Comparison of ENCODE assay signal across 9 cellular contexts in genomic region chr14:69574266-69574953, GRCh38. TPM values are rescaled to one million over a fixed set of nuclear protein-coding genes. Genes with fewer than 3 reads are reported as not detected.
DNase-seq lines count a peak whose midpoint lies in the region; ATAC-seq and TF ChIP-seq lines count a peak whose summit lies in the region.
"Had no signal": no experiment of that assay in that cellular context is flagged by ENCODE, and none has a peak within 500 bp of the region (broad histone marks: within the 10 kb centered on the region; RNA-seq: fewer than 3 reads in every experiment).

CCDC177 (minus strand) TSS chr14:69574871; CDS start chr14:69573622, 1,249 bp downstream.

- H3K4me3 ChIP-seq in IMR-90 (ENCODE audit: insufficient read depth, low read depth, low read length) = no peak within 1 kb of the TSS; the same call in 1 of the 2 replicates

- peaks cover 70% of the 10 kb centered on the region for H3K27me3 ChIP-seq in IMR-90 (ENCODE audit: control insufficient read depth, insufficient read depth, low read length)

- no peaks in the 10 kb centered on the region for H3K79me1 ChIP-seq in IMR-90 (ENCODE audit: low read depth in 1 of 2, low read length in 2 of 2)

- H2BK5ac ChIP-seq in IMR-90 (ENCODE audit: low read depth, low read length, poor library complexity, severe bottlenecking) = no peak within 1 kb of the TSS

- peak; percentile 80 for TF ChIP-seq CTCF in IMR-90 (conservative IDR thresholded peaks at IDR 0.05; ENCODE audit: low read depth, low read length)

- no peaks in the 10 kb centered on the region for H4K20me1 ChIP-seq in IMR-90 (ENCODE audit: insufficient read depth, low read length)

- in situ Hi-C loops in IMR-90 (cut with MboI; ENCODE audit: low sequenced_read_pairs) = no loop called here

- dilution Hi-C loops in IMR-90 (cut with HindIII; ENCODE audit: low sequenced_read_pairs, unreplicated experiment) = no loop called here

- peak; percentile 69 for TF ChIP-seq RAD21 in IMR-90 (IDR thresholded peaks at IDR 0.05; ENCODE audit: low read length)

- H2AK5ac ChIP-seq in IMR-90 (ENCODE audit: low read depth, low read length) = no peak within 1 kb of the TSS

- peaks cover 1% of the 10 kb centered on the region; the same call in 1 of the 2 replicates for H3K9me3 ChIP-seq in IMR-90 (ENCODE audit: control insufficient read depth, insufficient read depth, low read length)

- no TSS peak for BruUV-seq in IMR-90 (replicated peaks; lab: Mats Ljungman, UMichigan)

- no peaks in the 10 kb centered on the region for H3K9me1 ChIP-seq in IMR-90 (ENCODE audit: insufficient read depth, low read length)

- no peaks in the 10 kb centered on the region for H3K36me3 ChIP-seq in IMR-90 (ENCODE audit: control insufficient read depth, insufficient read depth, low read length)

- no peak within 1 kb of the TSS for H3K9ac ChIP-seq in IMR-90 (ENCODE audit: low read depth, low read length)

- no peak within 1 kb of the TSS for H4K8ac ChIP-seq in IMR-90 (ENCODE audit: low read depth in 2 of 2, low read length in 2 of 2)

- no peak within 1 kb of the TSS for H3K18ac ChIP-seq in IMR-90 (ENCODE audit: low read depth, low read length)

- H3K4me1 ChIP-seq in IMR-90 (ENCODE audit: control insufficient read depth, insufficient read depth, low read length) = peaks cover 3% of the 10 kb centered on the region; the same call in 1 of the 2 replicates

- TF ChIP-seq POLR2A in IMR-90 (IDR thresholded peaks at IDR 0.05; ENCODE audit: low read depth, low read length) = no peak

- peak within 1 kb of the TSS; percentile 15 for H2AK9ac ChIP-seq in IMR-90 (replicated peaks; ENCODE audit: low read depth, low read length, poor library complexity)

- no peak within 1 kb of the TSS for H3K56ac ChIP-seq in IMR-90 (ENCODE audit: extremely low read depth, insufficient read depth, low read length)

- H3K14ac ChIP-seq in IMR-90 (replicated peaks; ENCODE audit: low read depth, low read length) = no peak within 1 kb of the TSS

- intact Hi-C loops in IMR-90 (cut with micrococcal nuclease) = loop anchor here (1.0 to 2.0 kb wide), 2 partner anchors 39 to 332 kb away; no protein-coding TSS in a partner anchor
- intact Hi-C loops in head of caudate nucleus (cut with DNase I) = no loop called here
- intact Hi-C loops in posterior vena cava (cut with DNase I) = loop anchor here (5.0 to 10.0 kb wide), 2 partner anchors 37 to 330 kb away; no protein-coding TSS in a partner anchor

- H3K4me2 ChIP-seq in IMR-90 (ENCODE audit: low read depth, low read length) = peak within 1 kb of the TSS; percentile 87

- no peak within 1 kb of the TSS for H2BK15ac ChIP-seq in IMR-90 (ENCODE audit: low read depth, low read length)

- POLR2A ChIA-PET in IMR-90 (lab: Charles Lee; ENCODE audit: unreplicated experiment) = no interaction called here

- DNase-seq in DMS 273 (lab: John Stamatoyannopoulos, UW; ENCODE audit: unreplicated experiment) (peak; percentile 95), IMR-90 (peak; percentile 48), SHP77 treated with DMSO at 0.1 percent for 48 hours (lab: John Stamatoyannopoulos, UW) (peak; percentile 57), head of caudate nucleus (peak; percentile 33 to 84 (median 72)), posterior vena cava (ENCODE audit: low spot score) (peak; percentile 85), ureter (ENCODE audit: low spot score) (peak; percentile 67), foreskin melanocyte (no peak)
- peak; percentile 80 for DNase-seq in activated naive CD4-positive, alpha-beta T cell treated with Interleukin-2 at 50 U/mL for 16 hours

- H4K5ac ChIP-seq in IMR-90 (ENCODE audit: low read depth, low read length) = no peak within 1 kb of the TSS

- CTCF ChIA-PET in IMR-90 (lab: Yijun Ruan, JAX) = interaction anchor here (0.6 to 1.9 kb wide), 6 partner anchors 10 to 340 kb away, joined by 3 to 7 read pairs (median 5); no protein-coding TSS in a partner anchor

- no peak within 1 kb of the TSS for H2BK120ac ChIP-seq in IMR-90 (ENCODE audit: low read depth, low read length)

- H2BK20ac ChIP-seq in IMR-90 (ENCODE audit: low read depth, low read length) = no peak within 1 kb of the TSS

- H3K27ac ChIP-seq in IMR-90 (ENCODE audit: insufficient read depth, low read length) = no peak within 1 kb of the TSS

- ATAC-seq in IMR-90 (ENCODE audit: low read depth) = peak; percentile 77

- H2AFZ ChIP-seq in IMR-90 (replicated peaks; ENCODE audit: low read length, poor library complexity) = peak within 1 kb of the TSS; percentile 71

- H4K91ac ChIP-seq in IMR-90 (ENCODE audit: insufficient read depth, low read depth, low read length) = no peak within 1 kb of the TSS

- H3K4ac ChIP-seq in IMR-90 (ENCODE audit: low read depth, low read length) = no peak within 1 kb of the TSS

- H3K23ac ChIP-seq in IMR-90 (ENCODE audit: low read depth, low read length) = no peak within 1 kb of the TSS

- WGBS in IMR-90 (ENCODE audit: extremely low coverage in 2 of 2, insufficient read length in 1 of 2), 2 experiments = 1% methylated on average over 17 of the region's 52 CpGs; no CpG with 5 or more reads in 1 of the 2 experiments

TF ChIP-seq in IMR-90, 13 proteins besides CTCF, POLR2A, EP300 and RAD21:
- TF ChIP-seq RCOR1 (IDR thresholded peaks at IDR 0.05; ENCODE audit: insufficient replicate concordance, low read length) (no peak), MAFK (IDR thresholded peaks at IDR 0.05; ENCODE audit: low read depth, low read length) (no peak), CHD1 (IDR thresholded peaks at IDR 0.05; ENCODE audit: low read depth, low read length) (no peak), RFX5 (IDR thresholded peaks at IDR 0.05; ENCODE audit: low read depth, low read length) (no peak), SMC3 (IDR thresholded peaks at IDR 0.05; ENCODE audit: low read depth, low read length) (peak; percentile 87)

RNA-seq across cellular contexts. Expression of gene CCDC177, which starts in this region (rescaled TPM):
- total RNA-seq in IMR-90 (2012; rRNA removed) = not detected in 2 replicates
- polyA plus RNA-seq in IMR-90 (2012; rRNA removed) = not detected in 2 replicates
- not detected in 2 replicates for polyA plus RNA-seq in IMR-90 (2012; cell fraction: cytosol; rRNA removed)
- not detected in 2 replicates for polyA plus RNA-seq in IMR-90 (2012; cell fraction: nucleus; rRNA removed; ENCODE audit: low replicate concordance)
- total RNA-seq in posterior vena cava = not detected
- not detected for total RNA-seq in ureter
- total RNA-seq: T-helper 2 cell treated with Interferon-gamma antibody and Interleukin-4, amounts not matched to agents 100 ng/mL and 5 ng/mL, for 36 hours had no signal

Comparison
In these comparisons a context has a peak if more than half of its experiments do, and no peak if none do; other contexts are left out.
1. Peak in DNase-seq, ATAC-seq and H3K4me2 ChIP-seq in IMR-90; RNA of the gene not detected or under 1 TPM.
2. Peak in DNase-seq in posterior vena cava; RNA of the gene not detected or under 1 TPM.
3. Peak in DNase-seq in ureter; RNA of the gene not detected or under 1 TPM.